1 cellular context compared by ENCODE assay signal in the genomic region with DNA sequence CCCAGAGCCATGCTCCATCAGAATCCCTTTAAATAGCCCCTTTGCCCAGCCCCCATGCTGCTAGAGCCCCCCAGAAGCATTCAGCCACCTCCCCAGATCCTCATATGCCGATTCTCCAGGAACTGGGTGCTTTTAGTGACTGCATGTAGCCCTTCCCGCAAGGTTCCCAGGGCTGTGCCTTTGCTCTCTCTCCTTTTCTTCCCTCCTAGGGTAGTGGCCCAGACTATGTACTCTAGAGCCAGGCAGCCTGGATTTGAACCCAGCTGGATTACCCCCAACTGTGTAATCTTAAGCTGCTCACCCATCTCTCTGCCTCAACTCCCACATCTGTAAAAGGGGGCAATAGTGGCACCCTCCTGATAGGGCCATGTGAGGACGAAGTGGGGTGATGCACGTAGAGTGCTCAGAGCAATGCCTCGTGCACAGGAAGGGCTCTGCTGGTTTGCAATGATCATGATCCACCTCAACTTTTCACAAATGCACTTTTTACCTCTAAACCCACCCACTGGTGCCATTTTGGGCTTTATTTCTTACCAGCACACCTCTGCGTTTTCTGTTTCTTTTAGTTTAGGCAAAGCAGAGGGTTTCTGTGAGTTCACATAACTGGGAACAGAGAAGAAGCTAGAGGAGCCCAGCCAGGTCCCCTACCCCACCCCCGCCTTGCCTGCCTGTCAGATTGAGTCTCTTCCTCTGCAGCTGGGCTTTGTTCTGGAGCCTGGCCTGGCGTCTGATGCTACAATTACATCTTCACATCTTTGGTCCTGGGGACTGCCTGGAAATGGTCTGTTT.
TF ChIP-seq lines count a peak whose summit lies in the region.

No MANE protein-coding gene starts in this region.

TF ChIP-seq in GM12878, 131 proteins besides CTCF, POLR2A, EP300 and RAD21 (continued from another document):
- TF ChIP-seq ATF7 (IDR thresholded peaks at IDR 0.05; ENCODE audit: low read depth), result no peak
- TF ChIP-seq PAX5 (IDR thresholded peaks at IDR 0.05; ENCODE audit: borderline replicate concordance, low read depth, low read length), result no peak
- TF ChIP-seq SREBF1 (IDR thresholded peaks at IDR 0.05; ENCODE audit: low read length), result no peak
- TF ChIP-seq HDAC6 (IDR thresholded peaks at IDR 0.05; ENCODE audit: unreplicated experiment), result no peak
- no peak for TF ChIP-seq E2F4 (IDR thresholded peaks at IDR 0.05; ENCODE audit: low read depth, low read length)
- TF ChIP-seq ZNF384 (IDR thresholded peaks at IDR 0.05; ENCODE audit: borderline replicate concordance, low read depth, low read length), result no peak
- no peak for TF ChIP-seq SIN3A (IDR thresholded peaks at IDR 0.05; ENCODE audit: low read depth, low read length)
- no peak for TF ChIP-seq ZBTB11 (CRISPR knock-in tag; IDR thresholded peaks at IDR 0.05)
- peak; percentile 27; the same call in 1 of the 2 replicates for TF ChIP-seq CREB1 (IDR thresholded peaks at IDR 0.05; ENCODE audit: low read depth)
- TF ChIP-seq ZNF622 (IDR thresholded peaks at IDR 0.05), result no peak
- peak; percentile 86 for TF ChIP-seq MEF2A (IDR thresholded peaks at IDR 0.05; ENCODE audit: insufficient read depth, low read depth, low read length)
